Comparison of ENCODE assay signal across 11 cellular contexts in the genomic region with DNA sequence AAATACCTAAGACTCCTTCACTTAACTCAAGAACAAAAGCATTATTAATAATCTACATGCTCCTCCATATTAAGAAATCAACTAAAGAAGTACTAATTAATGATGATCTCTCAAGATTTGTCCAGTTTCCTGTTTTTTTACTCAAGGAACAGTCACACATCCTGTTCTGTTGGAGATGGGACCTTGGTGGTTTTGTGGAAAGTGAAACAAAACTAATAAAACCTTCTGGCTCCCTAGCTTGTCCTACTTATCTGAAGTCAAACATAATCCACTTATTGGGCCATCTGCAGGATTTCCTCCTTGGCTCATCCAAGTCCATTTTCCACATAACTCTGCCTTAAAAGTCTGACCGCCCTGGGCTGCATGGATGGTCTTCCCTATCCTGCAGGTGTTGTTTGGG.
DNase-seq lines count a peak whose midpoint lies in the region; ATAC-seq and TF ChIP-seq lines count a peak whose summit lies in the region.
"Had no signal": no experiment of that assay in that cellular context is flagged by ENCODE, and none has a peak within 500 bp of the region (broad histone marks: within the 10 kb centered on the region; RNA-seq: fewer than 3 reads in every experiment).

No MANE protein-coding gene starts in this region.

- 62 to 83% methylated on average over 1 of the region's 1 CpG for WGBS in heart right ventricle, 2 donors

- peaks cover 0 to 4% (median 0%) of the 10 kb centered on the region in 7 donors for H3K27me3 ChIP-seq in heart right ventricle
- H3K27me3 ChIP-seq in uterus: no peaks in the 10 kb centered on the region

- peak overlapping the region in 8 of 10 donors; percentile 15 to 84 (median 52) for H3K27ac ChIP-seq in heart right ventricle
- peak overlapping the region; percentile 23 to 53 for H3K27ac ChIP-seq in uterus

- TF ChIP-seq CTCF in heart right ventricle (IDR thresholded peaks at IDR 0.05): no peak
- TF ChIP-seq CTCF in fibroblast of villous mesenchyme (IDR thresholded peaks at IDR 0.05; ENCODE audit: insufficient read depth, low read depth, low read length): no peak
- TF ChIP-seq CTCF in uterus (IDR thresholded peaks at IDR 0.05): no peak

- ATAC-seq in heart right ventricle: peak in 3 of 8 donors; percentile 46 to 63 (median 56)
- ATAC-seq in left cardiac atrium: no peak
- ATAC-seq in GM21423 (IDR thresholded peaks at IDR 0.05; ENCODE audit: unreplicated experiment): no peak
- ATAC-seq: T-helper 17 cell had no signal

- no peak for TF ChIP-seq POLR2A in uterus (IDR thresholded peaks at IDR 0.05)

- no peak for DNase-seq in heart right ventricle
- DNase-seq in left cardiac atrium: no peak
- DNase-seq in RPMI7951 (ENCODE audit: low read depth): peak; percentile 25
- peak; percentile 77 for DNase-seq in fibroblast of villous mesenchyme (ENCODE audit: low read depth)
- no peak for DNase-seq in uterus
- no peak for DNase-seq in hippocampal formation (lab: John Stamatoyannopoulos, UW)
- DNase-seq in NCI-H128 (lab: John Stamatoyannopoulos, UW; ENCODE audit: unreplicated experiment): no peak
- DNase-seq: GDM1, NCI-H1417, T-helper 17 cell had no signal

- peak overlapping the region in 1 of 10 donors; percentile 7 for H3K4me3 ChIP-seq in heart right ventricle
- no peak overlapping the region for H3K4me3 ChIP-seq in fibroblast of villous mesenchyme (ENCODE audit: low read depth, low read length)
- H3K4me3 ChIP-seq in uterus: no peak overlapping the region

- H3K36me3 ChIP-seq in heart right ventricle (no peaks in the 10 kb centered on the region), uterus (no peaks in the 10 kb centered on the region)

- intact Hi-C loops in heart right ventricle (cut with DNase I): loop anchor here in 2 of 10 donors (10.0 kb wide), 2 partner anchors 88 to 208 kb away; no protein-coding TSS in a partner anchor
- intact Hi-C loops in left cardiac atrium (cut with DNase I): loop anchor here in 1 of 2 donors (10.0 kb wide), 1 partner anchor 208 kb away; no protein-coding TSS in a partner anchor
- intact Hi-C loops in uterus (cut with DNase I; ENCODE audit: low total_unique reads): no loop called here

- H3K9me3 ChIP-seq in heart right ventricle: no peaks in the 10 kb centered on the region
- no peaks in the 10 kb centered on the region for H3K9me3 ChIP-seq in uterus

- H3K4me1 ChIP-seq in heart right ventricle: peaks cover 0 to 52% (median 25%) of the 10 kb centered on the region in 9 donors
- H3K4me1 ChIP-seq in uterus: no peaks in the 10 kb centered on the region

Comparison
In these comparisons a context has a peak if more than half of its experiments do, and no peak if none do; other contexts are left out.
1. DNase-seq: peak in RPMI7951 (single experiment) and fibroblast of villous mesenchyme (single experiment); none in heart right ventricle (0 of 2), left cardiac atrium (single experiment), uterus (0 of 2), hippocampal formation (0 of 2) and NCI-H128 (single experiment).